Comparison of ENCODE assay signal across 37 cellular contexts in genomic region chr5:33880319-33880718, GRCh38. TPM values are rescaled to one million over a fixed set of nuclear protein-coding genes. Genes with fewer than 3 reads are reported as not detected.
"Had no signal": no experiment of that assay in that cellular context is flagged by ENCODE, and none has a peak within 500 bp of the region (broad histone marks: within the 10 kb centered on the region; RNA-seq: fewer than 3 reads in every experiment).

No MANE protein-coding gene starts in this region.

- DNase-seq: activated effector memory CD4-positive, alpha-beta T cell treated with anti-CD3 and anti-CD28 coated beads, Interleukin-2, amount 50 U/mL, for 16 hours; activated effector memory CD4-positive, alpha-beta T cell treated with Interleukin-2 at 50 U/mL for 16 hours; activated gamma-delta T cell; activated gamma-delta T cell treated with Interleukin-2 at 50 U/mL for 16 hours; activated naive CD4-positive, alpha-beta T cell; activated naive CD4-positive, alpha-beta T cell treated with anti-CD3 and anti-CD28 coated beads for 36 hours; activated naive CD4-positive, alpha-beta T cell treated with anti-CD3 and anti-CD28 coated beads, Interleukin-2, amount 10 ng/mL, durations not matched to agents 7 days and 5 days; activated naive CD4-positive, alpha-beta T cell treated with anti-CD3 and anti-CD28 coated beads, Interleukin-2, amount 50 U/mL, for 16 hours; activated naive CD4-positive, alpha-beta T cell treated with Interleukin-2 at 50 U/mL for 16 hours; activated naive CD8-positive, alpha-beta T cell treated with anti-CD3 and anti-CD28 coated beads for 36 hours; activated naive CD8-positive, alpha-beta T cell treated with anti-CD3 and anti-CD28 coated beads, Interleukin-2, amount 10 ng/mL, durations not matched to agents 7 days and 5 days; activated naive CD8-positive, alpha-beta T cell treated with anti-CD3 and anti-CD28 coated beads, Interleukin-2, amount 50 U/mL, for 24 hours; activated T-cell treated with anti-CD3 and anti-CD28 coated beads, Interleukin-2, amount 50 U/mL, for 4 hours; activated T-cell treated with anti-CD3 and anti-CD28 coated beads, Interleukin-2, amount 50 U/mL, for 48 hours; activated T-cell treated with anti-CD3 and anti-CD28 coated beads, Interleukin-2, amount 50 U/mL, for 72 hours; amniotic stem cell; amygdala; anterior cingulate cortex; aorta; body of pancreas; brain microvascular endothelial cell; caudate nucleus; central memory CD4-positive, alpha-beta T cell; cerebellar nuclear complex had no signal

- H3K27ac ChIP-seq: adrenal gland, ascending aorta, body of pancreas, brain microvascular endothelial cell had no signal

- ATAC-seq: activated naive CD4-positive, alpha-beta T cell treated with anti-CD3 and anti-CD28 coated beads, Interleukin-2, amount 50 U/mL, for 72 hours; activated naive CD8-positive, alpha-beta T cell treated with anti-CD3 and anti-CD28 coated beads, Interleukin-2, amount 50 U/mL, for 24 hours; activated T-cell treated with anti-CD3 and anti-CD28 coated beads, Interleukin-2, amount 50 U/mL, for 4 hours; activated T-cell treated with anti-CD3 and anti-CD28 coated beads, Interleukin-2, amount 50 U/mL, for 72 hours; activated T-helper 17 cell treated with anti-CD3 and anti-CD28 coated beads, Interleukin-2, amount 50 U/mL, for 72 hours; body of pancreas had no signal

- H3K9me3 ChIP-seq: ascending aorta, body of pancreas had no signal

- H3K4me1 ChIP-seq: ascending aorta, body of pancreas, breast epithelium had no signal

- FAIRE-seq: astrocyte, bronchial epithelial cell, colon had no signal

- H3K4me3 ChIP-seq: adrenal gland, ascending aorta, body of pancreas, breast epithelium, cardiac muscle cell had no signal

- H3K36me3 ChIP-seq: adrenal gland, ascending aorta, breast epithelium had no signal

- H3K27me3 ChIP-seq: adrenal gland, ascending aorta, body of pancreas, brain microvascular endothelial cell, breast epithelium, cardiac muscle cell had no signal

RNA-seq across cellular contexts. Expression of gene ADAMTS12, which starts 11.5 kb away (rescaled TPM):
- total RNA-seq: activated naive CD4-positive, alpha-beta T cell treated with anti-CD3 and anti-CD28 coated beads for 36 hours; activated naive CD4-positive, alpha-beta T cell treated with anti-CD3 and anti-CD28 coated beads, Interleukin-2, amount 50 U/mL, for 72 hours; activated naive CD8-positive, alpha-beta T cell treated with anti-CD3 and anti-CD28 coated beads for 36 hours; activated naive CD8-positive, alpha-beta T cell treated with anti-CD3 and anti-CD28 coated beads, Interleukin-2, amount 10 ng/mL, durations not matched to agents 7 days and 5 days; activated T-helper 1 cell treated with anti-CD3 and anti-CD28 coated beads, Interleukin-12 subunit alpha, Interleukin-12 subunit beta, Interleukin-2, Interleukin-4 antibody, amounts not matched to agents 30 ng/mL and 10 ng/mL and 1 ng/mL, durations not matched to agents 14 hours and 24 hours and 36 hours; activated T-helper 17 cell treated with anti-CD3 and anti-CD28 coated beads, Interleukin-2, amount 50 U/mL, for 72 hours; activated T-helper 2 cell treated with anti-CD3 and anti-CD28 coated beads, Interferon-gamma antibody, Interleukin-2, Interleukin-4, amounts not matched to agents 10 μg/mL and 5 μg/mL and 100 μg/mL, durations not matched to agents 14 hours and 24 hours and 36 hours had no signal

RNA-seq across cellular contexts. Expression of gene RXFP3, which starts 55.9 kb away (rescaled TPM):
- total RNA-seq: activated naive CD4-positive, alpha-beta T cell treated with anti-CD3 and anti-CD28 coated beads for 36 hours; activated naive CD4-positive, alpha-beta T cell treated with anti-CD3 and anti-CD28 coated beads, Interleukin-2, amount 50 U/mL, for 72 hours; activated naive CD8-positive, alpha-beta T cell treated with anti-CD3 and anti-CD28 coated beads for 36 hours; activated naive CD8-positive, alpha-beta T cell treated with anti-CD3 and anti-CD28 coated beads, Interleukin-2, amount 10 ng/mL, durations not matched to agents 7 days and 5 days; activated T-cell treated with anti-CD3 and anti-CD28 coated beads, Interleukin-2, amount 50 U/mL, for 4 hours; activated T-cell treated with anti-CD3 and anti-CD28 coated beads, Interleukin-2, amount 50 U/mL, for 72 hours; activated T-helper 1 cell treated with anti-CD3 and anti-CD28 coated beads, Interleukin-12 subunit alpha, Interleukin-12 subunit beta, Interleukin-2, Interleukin-4 antibody, amounts not matched to agents 30 ng/mL and 10 ng/mL and 1 ng/mL, durations not matched to agents 14 hours and 24 hours and 36 hours; activated T-helper 17 cell treated with anti-CD3 and anti-CD28 coated beads, Interleukin-2, amount 50 U/mL, for 72 hours; activated T-helper 2 cell treated with anti-CD3 and anti-CD28 coated beads, Interferon-gamma antibody, Interleukin-2, Interleukin-4, amounts not matched to agents 10 μg/mL and 5 μg/mL and 100 μg/mL, durations not matched to agents 14 hours and 24 hours and 36 hours; aorta; ascending aorta; astrocyte; body of pancreas; breast epithelium; bronchial epithelial cell; cardiac muscle cell; cardiac septum; chondrocyte had no signal
- polyA plus RNA-seq: aorta, cardiac muscle cell had no signal
